1 cellular context compared by ENCODE assay signal in genomic region chr4:1812720-1813119, GRCh38.
TF ChIP-seq lines count a peak whose summit lies in the region.

No MANE protein-coding gene starts in this region.

TF ChIP-seq in H1, 55 proteins besides CTCF, POLR2A, EP300 and RAD21:
- TF ChIP-seq CTBP2 (IDR thresholded peaks at IDR 0.05; ENCODE audit: borderline replicate concordance, insufficient read depth, insufficient read length, low read length) (no peak), GTF2F1 (IDR thresholded peaks at IDR 0.05; ENCODE audit: borderline replicate concordance, low read depth, low read length) (no peak), BACH1 (IDR thresholded peaks at IDR 0.05; ENCODE audit: low read length) (no peak), RBBP5 (IDR thresholded peaks at IDR 0.05; ENCODE audit: borderline replicate concordance, low read depth, low read length) (no peak), POLR2AphosphoS5 (IDR thresholded peaks at IDR 0.05; ENCODE audit: low read depth, low read length) (no peak), E2F6 (IDR thresholded peaks at IDR 0.05) (no peak), BCL11A (IDR thresholded peaks at IDR 0.05; ENCODE audit: low read depth in 2 of 2, low read length in 2 of 2) (no peak), SAP30 (IDR thresholded peaks at IDR 0.05; ENCODE audit: insufficient read depth, insufficient replicate concordance, low read length) (no peak), RFX5 (IDR thresholded peaks at IDR 0.05; ENCODE audit: borderline replicate concordance, low read depth, low read length) (no peak), CREB1 (IDR thresholded peaks at IDR 0.05) (no peak), PHF8 (conservative IDR thresholded peaks at IDR 0.05; ENCODE audit: low read depth, low read length) (no peak)
